15 cellular contexts compared by ENCODE assay signal in the genomic region with DNA sequence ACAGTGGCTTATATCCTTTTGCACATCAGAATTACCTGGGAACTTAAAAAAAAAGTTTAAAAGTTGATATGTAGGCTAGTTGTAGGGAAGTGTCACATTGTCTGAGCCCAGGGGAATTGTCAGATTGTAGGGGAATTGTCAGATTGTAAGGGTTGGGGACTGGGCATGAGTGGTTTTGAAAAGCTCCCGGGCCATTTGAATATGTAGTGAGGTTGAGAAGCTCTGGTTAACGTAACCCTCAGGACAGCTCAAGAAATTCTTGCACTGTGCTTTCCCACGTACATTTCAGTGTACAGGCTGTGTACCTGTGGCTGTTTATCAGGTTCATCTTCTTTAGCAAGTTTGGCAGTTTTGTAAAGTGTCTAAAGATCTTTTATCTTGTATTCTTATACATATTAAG.
"Had no signal": no experiment of that assay in that cellular context is flagged by ENCODE, and none has a peak within 500 bp of the region (broad histone marks: within the 10 kb centered on the region; RNA-seq: fewer than 3 reads in every experiment).

No MANE protein-coding gene starts in this region.

- H2AFZ ChIP-seq: parathyroid adenoma had no signal

- H3K27me3 Mint-ChIP-seq: activated naive CD8-positive, alpha-beta T cell; naive thymus-derived CD4-positive, alpha-beta T cell had no signal

- DNase-seq: activated CD4-positive, alpha-beta T cell treated with anti-CD3 and anti-CD28 coated beads for 1 hour; islet precursor cell; naive thymus-derived CD4-positive, alpha-beta T cell; retina; stimulated activated CD4-positive, alpha-beta T cell treated with anti-CD3 and anti-CD28 coated beads, Interleukin-12 subunit alpha, Interleukin-12 subunit beta, amount 100 ng/mL, for 4 hours; stimulated activated CD4-positive, alpha-beta T cell treated with anti-CD3 and anti-CD28 coated beads, Interleukin-1b, Interleukin-23, amount 100 ng/mL, for 48 hours; stimulated activated CD8-positive, alpha-beta memory T cell treated with anti-CD3 and anti-CD28 coated beads, Interleukin-4, amount 100 ng/mL, for 48 hours; stimulated activated naive CD8-positive, alpha-beta T cell treated with anti-CD3 and anti-CD28 coated beads, Interleukin-15, Interleukin-2, amounts not matched to agents 100 U/mL and 50 U/mL, for 24 hours; substantia nigra; SW 1271; tibial artery; WERI-Rb-1 had no signal

- ATAC-seq: naive thymus-derived CD4-positive, alpha-beta T cell; stimulated activated naive CD8-positive, alpha-beta T cell treated with anti-CD3 and anti-CD28 coated beads, Interleukin-15, Interleukin-2, amounts not matched to agents 100 U/mL and 50 U/mL, for 24 hours had no signal

- H3K9me3 Mint-ChIP-seq: activated T-helper 1 cell treated with anti-CD3 and anti-CD28 coated beads, Interleukin-12 subunit alpha, Interleukin-12 subunit beta, Interleukin-2, Interleukin-4 antibody, amounts not matched to agents 30 ng/mL and 10 ng/mL and 1 ng/mL, durations not matched to agents 14 hours and 24 hours and 36 hours; naive thymus-derived CD4-positive, alpha-beta T cell had no signal

- H3K27ac ChIP-seq: parathyroid adenoma, tibial artery, WERI-Rb-1 had no signal

- H3K27me3 ChIP-seq: tibial artery had no signal

- H3K27ac Mint-ChIP-seq: activated naive CD8-positive, alpha-beta T cell; activated T-helper 1 cell treated with anti-CD3 and anti-CD28 coated beads, Interleukin-12 subunit alpha, Interleukin-12 subunit beta, Interleukin-2, Interleukin-4 antibody, amounts not matched to agents 30 ng/mL and 10 ng/mL and 1 ng/mL, durations not matched to agents 14 hours and 24 hours and 36 hours had no signal

- H3K36me3 ChIP-seq: tibial artery, WERI-Rb-1 had no signal

- H3K9me3 ChIP-seq: tibial artery had no signal

- H3K4me3 Mint-ChIP-seq: activated naive CD8-positive, alpha-beta T cell; activated T-helper 1 cell treated with anti-CD3 and anti-CD28 coated beads, Interleukin-12 subunit alpha, Interleukin-12 subunit beta, Interleukin-2, Interleukin-4 antibody, amounts not matched to agents 30 ng/mL and 10 ng/mL and 1 ng/mL, durations not matched to agents 14 hours and 24 hours and 36 hours; naive thymus-derived CD4-positive, alpha-beta T cell had no signal

- H3K4me3 ChIP-seq: tibial artery had no signal
